In the genomic region with DNA sequence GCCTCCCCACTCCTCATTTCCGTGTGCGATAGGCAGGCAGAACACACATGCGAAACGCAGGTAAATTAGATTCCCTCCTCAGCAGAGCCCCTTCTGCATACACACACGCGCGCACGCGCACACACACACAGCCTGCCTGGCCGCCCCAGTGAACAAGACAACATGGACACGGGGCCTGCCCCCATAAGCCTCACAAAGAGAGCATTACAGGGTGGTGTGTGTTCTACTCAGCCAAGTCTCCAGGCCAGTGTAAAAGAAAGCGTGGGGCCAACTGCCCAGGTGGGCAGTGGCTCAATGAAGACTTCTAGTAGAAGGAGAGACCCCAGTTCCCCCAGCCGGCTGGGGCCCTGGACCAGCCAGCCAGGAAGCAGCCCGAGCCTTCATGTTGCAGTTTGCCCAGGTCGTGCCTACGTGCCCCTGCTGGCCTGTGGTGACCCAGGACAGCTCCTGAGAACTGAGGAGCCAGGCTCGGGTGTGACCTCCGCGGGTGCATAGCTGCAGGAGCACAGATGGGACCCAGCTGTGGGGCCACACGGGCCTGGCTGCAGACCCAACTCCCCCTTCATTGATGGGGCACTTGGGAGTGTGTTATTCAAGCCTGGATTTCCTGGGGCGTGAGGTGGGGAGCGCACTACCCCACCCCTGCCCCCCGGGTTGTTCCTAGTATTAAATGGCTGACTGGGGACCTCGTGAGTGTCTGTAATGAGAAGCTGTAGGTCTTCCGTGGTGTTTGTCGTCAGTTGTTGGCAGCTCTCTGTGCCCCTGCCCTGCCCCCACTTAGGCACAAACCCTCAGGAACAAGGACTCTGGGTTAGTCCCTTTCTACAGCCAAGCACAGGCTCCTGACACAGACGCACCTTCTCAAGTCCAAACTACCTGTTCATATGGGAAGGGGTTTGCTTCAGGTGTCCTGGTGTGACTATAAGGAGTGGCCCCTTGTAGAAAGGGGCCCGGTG, we compare ENCODE assay signal across 8 cellular contexts. TPM values are rescaled to one million over a fixed set of nuclear protein-coding genes. Genes with fewer than 3 reads are reported as not detected.
DNase-seq lines count a peak whose midpoint lies in the region; ATAC-seq and TF ChIP-seq lines count a peak whose summit lies in the region.

No MANE protein-coding gene starts in this region.

- H3K27me3 Mint-ChIP-seq in activated CD4-positive, alpha-beta T cell treated with anti-CD3 and anti-CD28 coated beads for 36 hours: no peaks in the 10 kb centered on the region

- H3K36me3 ChIP-seq in lower lobe of right lung: peaks cover 10% of the 10 kb centered on the region

- peak overlapping the region; percentile 70 for H3K27ac Mint-ChIP-seq in activated CD4-positive, alpha-beta T cell treated with anti-CD3 and anti-CD28 coated beads for 36 hours

- H3K4me1 Mint-ChIP-seq in activated CD4-positive, alpha-beta T cell treated with anti-CD3 and anti-CD28 coated beads for 36 hours: peaks cover 49% of the 10 kb centered on the region

- POLR2A ChIA-PET in activated CD4-positive, alpha-beta T cell treated with anti-CD3 and anti-CD28 coated beads for 36 hours (lab: Charles Lee): interaction anchor here (1.9 kb wide), 1 partner anchor 58 kb away, joined by 4 read pairs; no protein-coding TSS in a partner anchor

- no peak overlapping the region for H3K4me3 ChIP-seq in lower lobe of right lung

- no peaks in the 10 kb centered on the region for H3K9me3 Mint-ChIP-seq in activated CD4-positive, alpha-beta T cell treated with anti-CD3 and anti-CD28 coated beads for 36 hours (ENCODE audit: low read depth)

- H3K4me1 ChIP-seq in lower lobe of right lung: peaks cover 82% of the 10 kb centered on the region

- CTCF ChIA-PET in activated CD4-positive, alpha-beta T cell treated with anti-CD3 and anti-CD28 coated beads for 36 hours (lab: Charles Lee): no interaction called here

- TF ChIP-seq CTCF in lower lobe of right lung (IDR thresholded peaks at IDR 0.05): no peak

- H3K36me3 Mint-ChIP-seq in activated CD4-positive, alpha-beta T cell treated with anti-CD3 and anti-CD28 coated beads for 36 hours (ENCODE audit: low read depth): peaks cover 3% of the 10 kb centered on the region

- no peaks in the 10 kb centered on the region for H3K27me3 ChIP-seq in lower lobe of right lung (ENCODE audit: low read depth)

- H3K27ac ChIP-seq in angular gyrus (ENCODE audit: low read depth, low read length) (peak overlapping the region; percentile 43), lower lobe of right lung (peak overlapping the region; percentile 82), temporal lobe (ENCODE audit: low read depth, low read length) (peak overlapping the region; percentile 7)

- no peak for DNase-seq in activated CD4-positive, alpha-beta T cell treated with anti-CD3 and anti-CD28 coated beads for 36 hours
- no peak for DNase-seq in activated CD4-positive, alpha-beta T cell treated with anti-CD3 and anti-CD28 coated beads for 4 hours
- DNase-seq in lower lobe of right lung (no peak), LoVo (ENCODE audit: low spot score) (no peak)
- no peak for DNase-seq in central memory CD4-positive, alpha-beta T cell

- intact Hi-C loops in activated CD4-positive, alpha-beta T cell treated with anti-CD3 and anti-CD28 coated beads for 36 hours (cut with DNase I, micrococcal nuclease): no loop called here
- intact Hi-C loops in lower lobe of right lung (cut with DNase I): no loop called here

- ATAC-seq in activated CD4-positive, alpha-beta T cell treated with anti-CD3 and anti-CD28 coated beads for 36 hours: no peak
- ATAC-seq in lower lobe of right lung (peak; percentile 44 to 59), HG02981 (IDR thresholded peaks at IDR 0.05; ENCODE audit: unreplicated experiment) (no peak)

- no peaks in the 10 kb centered on the region for H3K9me3 ChIP-seq in lower lobe of right lung

- no peak overlapping the region for H3K4me3 Mint-ChIP-seq in activated CD4-positive, alpha-beta T cell treated with anti-CD3 and anti-CD28 coated beads for 36 hours

RNA-seq across cellular contexts. Expression of a gene that starts 39.3 kb away (rescaled TPM):
- 100 to 1,000 TPM; 176 to 182 TPM for total RNA-seq in activated CD4-positive, alpha-beta T cell treated with anti-CD3 and anti-CD28 coated beads for 36 hours
- total RNA-seq in lower lobe of right lung (46.7 TPM), temporal lobe (64.4 TPM)

Comparison
In these comparisons a context has a peak if more than half of its experiments do, and no peak if none do; other contexts are left out.
1. ATAC-seq: peak in lower lobe of right lung (2 of 2); none in activated CD4-positive, alpha-beta T cell treated with anti-CD3 and anti-CD28 coated beads for 36 hours (single experiment) and HG02981 (single experiment).
2. H3K27ac ChIP-seq: peak in every context shown above with its lines; median percentile 82 in lower lobe of right lung; 43 in angular gyrus; 7 in temporal lobe.